Comparison of ENCODE assay signal across 16 cellular contexts in genomic region chr17:28935744-28936460, GRCh38. TPM values are rescaled to one million over a fixed set of nuclear protein-coding genes. Genes with fewer than 3 reads are reported as not detected.
DNase-seq lines count a peak whose midpoint lies in the region; ATAC-seq and TF ChIP-seq lines count a peak whose summit lies in the region.
"Had no signal": no experiment of that assay in that cellular context is flagged by ENCODE, and none has a peak within 500 bp of the region (broad histone marks: within the 10 kb centered on the region; RNA-seq: fewer than 3 reads in every experiment).

No MANE protein-coding gene starts in this region.

- H3K27ac Mint-ChIP-seq in activated naive CD8-positive, alpha-beta T cell: peak overlapping the region; percentile 67
- H3K27ac Mint-ChIP-seq in activated naive CD8-positive, alpha-beta T cell treated with anti-CD3 and anti-CD28 coated beads for 36 hours: no peak overlapping the region
- peak overlapping the region; percentile 70 for H3K27ac Mint-ChIP-seq in activated T-helper 2 cell treated with anti-CD3 and anti-CD28 coated beads, Interferon-gamma antibody, Interleukin-2, Interleukin-4, amounts not matched to agents 10 μg/mL and 5 μg/mL and 100 μg/mL, durations not matched to agents 14 hours and 24 hours and 36 hours
- H3K27ac Mint-ChIP-seq in memory B cell: peak overlapping the region; percentile 76
- H3K27ac Mint-ChIP-seq in type B pancreatic cell: peak overlapping the region; percentile 54
- H3K27ac Mint-ChIP-seq: dendritic cell treated with granulocyte-macrophage colony-stimulating factor and Interleukin-4, amounts not matched to agents 40 ng/mL and 50 ng/mL, for 4 days had no signal

- H3K4me3 Mint-ChIP-seq in activated naive CD8-positive, alpha-beta T cell: no peak overlapping the region
- H3K4me3 Mint-ChIP-seq in activated naive CD8-positive, alpha-beta T cell treated with anti-CD3 and anti-CD28 coated beads for 36 hours: no peak overlapping the region
- no peak overlapping the region for H3K4me3 Mint-ChIP-seq in activated T-helper 2 cell treated with anti-CD3 and anti-CD28 coated beads, Interferon-gamma antibody, Interleukin-2, Interleukin-4, amounts not matched to agents 10 μg/mL and 5 μg/mL and 100 μg/mL, durations not matched to agents 14 hours and 24 hours and 36 hours (ENCODE audit: low read depth)
- H3K4me3 Mint-ChIP-seq in memory B cell: no peak overlapping the region
- no peak overlapping the region for H3K4me3 Mint-ChIP-seq in type B pancreatic cell
- H3K4me3 Mint-ChIP-seq: dendritic cell treated with granulocyte-macrophage colony-stimulating factor and Interleukin-4, amounts not matched to agents 40 ng/mL and 50 ng/mL, for 4 days; IgD-negative memory B cell had no signal

- DNase-seq in activated naive CD8-positive, alpha-beta T cell treated with anti-CD3 and anti-CD28 coated beads for 36 hours: no peak
- no peak for DNase-seq in activated T-helper 2 cell treated with anti-CD3 and anti-CD28 coated beads, Interferon-gamma antibody, Interleukin-2, Interleukin-4, amounts not matched to agents 10 μg/mL and 5 μg/mL and 100 μg/mL, durations not matched to agents 14 hours and 24 hours and 36 hours (ENCODE audit: low spot score)
- DNase-seq in memory B cell (ENCODE audit: low spot score in 2 of 2) (no peak), type B pancreatic cell (ENCODE audit: extremely low spot score, unreplicated experiment) (no peak), SIG-M5 (lab: John Stamatoyannopoulos, UW) (no peak), NCI-H1694 treated with DMSO at 0.1 percent for 48 hours (lab: John Stamatoyannopoulos, UW) (no peak)
- DNase-seq: DMS 273 treated with DMSO at 0.1 percent for 48 hours; mammary epithelial cell; occipital lobe; stimulated activated naive CD4-positive, alpha-beta T cell treated with Interleukin-2 at 50 U/mL for 16 hours; WERI-Rb-1 had no signal

- no peaks in the 10 kb centered on the region for H3K9me3 Mint-ChIP-seq in activated naive CD8-positive, alpha-beta T cell (ENCODE audit: low read depth)
- H3K9me3 Mint-ChIP-seq in activated naive CD8-positive, alpha-beta T cell treated with anti-CD3 and anti-CD28 coated beads for 36 hours: no peaks in the 10 kb centered on the region
- H3K9me3 Mint-ChIP-seq in activated T-helper 2 cell treated with anti-CD3 and anti-CD28 coated beads, Interferon-gamma antibody, Interleukin-2, Interleukin-4, amounts not matched to agents 10 μg/mL and 5 μg/mL and 100 μg/mL, durations not matched to agents 14 hours and 24 hours and 36 hours: no peaks in the 10 kb centered on the region
- H3K9me3 Mint-ChIP-seq in memory B cell: no peaks in the 10 kb centered on the region
- H3K9me3 Mint-ChIP-seq in type B pancreatic cell: no peaks in the 10 kb centered on the region
- H3K9me3 Mint-ChIP-seq: dendritic cell treated with granulocyte-macrophage colony-stimulating factor and Interleukin-4, amounts not matched to agents 40 ng/mL and 50 ng/mL, for 4 days; IgD-negative memory B cell had no signal

- no peak for TF ChIP-seq CTCF in type B pancreatic cell (conservative IDR thresholded peaks at IDR 0.05)

- H3K36me3 Mint-ChIP-seq in activated naive CD8-positive, alpha-beta T cell: peaks cover 3% of the 10 kb centered on the region
- peaks cover 38% of the 10 kb centered on the region for H3K36me3 Mint-ChIP-seq in activated naive CD8-positive, alpha-beta T cell treated with anti-CD3 and anti-CD28 coated beads for 36 hours
- peaks cover 63% of the 10 kb centered on the region for H3K36me3 Mint-ChIP-seq in activated T-helper 2 cell treated with anti-CD3 and anti-CD28 coated beads, Interferon-gamma antibody, Interleukin-2, Interleukin-4, amounts not matched to agents 10 μg/mL and 5 μg/mL and 100 μg/mL, durations not matched to agents 14 hours and 24 hours and 36 hours (ENCODE audit: low read depth)
- H3K36me3 Mint-ChIP-seq in memory B cell (peaks cover 4% of the 10 kb centered on the region), type B pancreatic cell (peaks cover 8% of the 10 kb centered on the region)

- ATAC-seq in memory B cell (ENCODE audit: low read depth) (no peak), HG03469 (IDR thresholded peaks at IDR 0.05; ENCODE audit: unreplicated experiment) (no peak)
- ATAC-seq: SK-N-SH treated with all-trans-retinoic acid at 6 μM for 48 hours had no signal

- H3K27me3 Mint-ChIP-seq in activated naive CD8-positive, alpha-beta T cell: no peaks in the 10 kb centered on the region
- H3K27me3 Mint-ChIP-seq in activated naive CD8-positive, alpha-beta T cell treated with anti-CD3 and anti-CD28 coated beads for 36 hours: no peaks in the 10 kb centered on the region
- no peaks in the 10 kb centered on the region for H3K27me3 Mint-ChIP-seq in activated T-helper 2 cell treated with anti-CD3 and anti-CD28 coated beads, Interferon-gamma antibody, Interleukin-2, Interleukin-4, amounts not matched to agents 10 μg/mL and 5 μg/mL and 100 μg/mL, durations not matched to agents 14 hours and 24 hours and 36 hours (ENCODE audit: low read depth)
- no peaks in the 10 kb centered on the region for H3K27me3 Mint-ChIP-seq in memory B cell
- H3K27me3 Mint-ChIP-seq in type B pancreatic cell: no peaks in the 10 kb centered on the region
- H3K27me3 Mint-ChIP-seq: dendritic cell treated with granulocyte-macrophage colony-stimulating factor and Interleukin-4, amounts not matched to agents 40 ng/mL and 50 ng/mL, for 4 days; IgD-negative memory B cell had no signal

- H3K4me1 Mint-ChIP-seq in activated naive CD8-positive, alpha-beta T cell (ENCODE audit: low read depth): peaks cover 79% of the 10 kb centered on the region
- peaks cover 60% of the 10 kb centered on the region for H3K4me1 Mint-ChIP-seq in activated naive CD8-positive, alpha-beta T cell treated with anti-CD3 and anti-CD28 coated beads for 36 hours
- peaks cover 43% of the 10 kb centered on the region for H3K4me1 Mint-ChIP-seq in activated T-helper 2 cell treated with anti-CD3 and anti-CD28 coated beads, Interferon-gamma antibody, Interleukin-2, Interleukin-4, amounts not matched to agents 10 μg/mL and 5 μg/mL and 100 μg/mL, durations not matched to agents 14 hours and 24 hours and 36 hours (ENCODE audit: low read depth)
- H3K4me1 Mint-ChIP-seq in memory B cell (peaks cover 39% of the 10 kb centered on the region), type B pancreatic cell (ENCODE audit: unreplicated experiment) (peaks cover 45% of the 10 kb centered on the region)

- intact Hi-C loops in activated T-helper 2 cell treated with anti-CD3 and anti-CD28 coated beads, Interferon-gamma antibody, Interleukin-2, Interleukin-4, amounts not matched to agents 10 μg/mL and 5 μg/mL and 100 μg/mL, durations not matched to agents 14 hours and 24 hours and 36 hours (cut with micrococcal nuclease): no loop called here

RNA-seq across cellular contexts. Expression of gene PHF12, which starts 15.4 kb away (rescaled TPM):
- 10 to 100 TPM; 41.4 to 45.7 TPM for total RNA-seq in activated naive CD8-positive, alpha-beta T cell treated with anti-CD3 and anti-CD28 coated beads for 36 hours
- total RNA-seq in activated T-helper 2 cell treated with anti-CD3 and anti-CD28 coated beads, Interferon-gamma antibody, Interleukin-2, Interleukin-4, amounts not matched to agents 10 μg/mL and 5 μg/mL and 100 μg/mL, durations not matched to agents 14 hours and 24 hours and 36 hours: 59.5 and 62.1 TPM in 2 replicates
- total RNA-seq in type B pancreatic cell (ENCODE audit: low replicate concordance): 47.8 and 58.0 TPM in 2 replicates

RNA-seq across cellular contexts. Expression of gene DHRS13, which starts 33.0 kb away (rescaled TPM):
- total RNA-seq in activated naive CD8-positive, alpha-beta T cell treated with anti-CD3 and anti-CD28 coated beads for 36 hours: 10 to 100 TPM; 31.8 to 34.1 TPM
- 30.6 and 32.9 TPM in 2 replicates for total RNA-seq in activated T-helper 2 cell treated with anti-CD3 and anti-CD28 coated beads, Interferon-gamma antibody, Interleukin-2, Interleukin-4, amounts not matched to agents 10 μg/mL and 5 μg/mL and 100 μg/mL, durations not matched to agents 14 hours and 24 hours and 36 hours
- total RNA-seq in type B pancreatic cell (ENCODE audit: low replicate concordance): 19.3 and 20.4 TPM in 2 replicates

RNA-seq across cellular contexts. Expression of gene FLOT2, which starts 38.4 kb away (rescaled TPM):
- total RNA-seq in activated naive CD8-positive, alpha-beta T cell treated with anti-CD3 and anti-CD28 coated beads for 36 hours: 10 to 100 TPM; 56.2 to 65.2 TPM
- total RNA-seq in activated T-helper 2 cell treated with anti-CD3 and anti-CD28 coated beads, Interferon-gamma antibody, Interleukin-2, Interleukin-4, amounts not matched to agents 10 μg/mL and 5 μg/mL and 100 μg/mL, durations not matched to agents 14 hours and 24 hours and 36 hours: 136 and 143 TPM in 2 replicates
- 73.1 and 90.6 TPM in 2 replicates for total RNA-seq in type B pancreatic cell (ENCODE audit: low replicate concordance)
